ENCODE assay signal across 1 cellular context in the genomic region with DNA sequence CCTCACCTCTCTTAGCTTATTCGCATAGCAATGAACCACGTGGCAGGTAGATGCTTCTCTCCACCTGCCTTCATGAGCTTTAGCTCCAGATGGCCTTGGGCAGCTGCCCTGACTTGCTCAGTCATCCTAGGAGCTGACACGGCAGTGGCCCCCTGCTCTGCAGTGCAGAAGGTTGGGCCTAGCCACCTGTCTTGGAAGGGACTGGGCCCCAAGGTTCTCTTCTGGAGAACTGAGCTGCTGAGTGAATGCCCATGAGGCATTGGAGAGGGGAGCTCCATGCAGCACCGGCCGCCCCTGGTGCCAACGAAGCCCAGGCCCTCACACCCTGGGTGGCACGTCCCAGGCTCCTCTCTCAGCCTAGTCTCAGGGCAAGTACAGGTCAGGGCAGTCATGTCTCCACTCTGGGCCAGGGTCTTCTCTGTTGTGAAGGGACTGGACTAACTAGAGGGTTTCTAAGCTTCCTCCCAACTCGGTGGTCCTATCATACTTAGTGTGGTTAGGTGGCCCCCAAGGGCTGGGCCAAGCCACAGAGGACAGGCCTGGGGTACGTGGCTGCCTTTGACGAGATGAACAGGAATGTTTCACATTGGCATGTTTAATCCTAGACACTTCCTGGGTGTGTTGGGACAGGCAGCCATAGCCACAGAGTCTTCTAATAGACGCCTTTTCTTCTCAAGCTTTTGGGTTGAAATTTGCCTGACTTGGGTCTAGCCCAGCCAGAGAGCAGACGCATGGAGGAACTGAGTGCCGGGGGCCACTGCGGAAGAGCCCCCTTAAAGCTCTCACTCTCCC.
TF ChIP-seq lines count a peak whose summit lies in the region.

No MANE protein-coding gene starts in this region.

TF ChIP-seq in IMR-90, 13 proteins besides CTCF, POLR2A, EP300 and RAD21:
- no peak for TF ChIP-seq ELK1 (IDR thresholded peaks at IDR 0.05; ENCODE audit: borderline replicate concordance, low read depth, low read length)
- no peak for TF ChIP-seq MAFK (IDR thresholded peaks at IDR 0.05; ENCODE audit: low read depth, low read length)
- no peak for TF ChIP-seq CEBPB (IDR thresholded peaks at IDR 0.05; ENCODE audit: low read depth, low read length)
- no peak for TF ChIP-seq MAZ (IDR thresholded peaks at IDR 0.05; ENCODE audit: borderline replicate concordance, low read depth, low read length)
- no peak for TF ChIP-seq CHD1 (IDR thresholded peaks at IDR 0.05; ENCODE audit: low read depth, low read length)
- TF ChIP-seq, protein P1, sequence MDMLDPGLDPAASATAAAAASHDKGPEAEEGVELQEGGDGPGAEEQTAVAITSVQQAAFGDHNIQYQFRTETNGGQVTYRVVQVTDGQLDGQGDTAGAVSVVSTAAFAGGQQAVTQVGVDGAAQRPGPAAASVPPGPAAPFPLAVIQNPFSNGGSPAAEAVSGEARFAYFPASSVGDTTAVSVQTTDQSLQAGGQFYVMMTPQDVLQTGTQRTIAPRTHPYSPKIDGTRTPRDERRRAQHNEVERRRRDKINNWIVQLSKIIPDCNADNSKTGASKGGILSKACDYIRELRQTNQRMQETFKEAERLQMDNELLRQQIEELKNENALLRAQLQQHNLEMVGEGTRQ (IDR thresholded peaks at IDR 0.05; ENCODE audit: low read depth, low read length), result no peak
- no peak for TF ChIP-seq MXI1 (IDR thresholded peaks at IDR 0.05; ENCODE audit: borderline replicate concordance, low read depth, low read length)
- no peak for TF ChIP-seq RCOR1 (IDR thresholded peaks at IDR 0.05; ENCODE audit: insufficient replicate concordance, low read length)
- no peak for TF ChIP-seq FOS (IDR thresholded peaks at IDR 0.05; ENCODE audit: low read depth, low read length)
- TF ChIP-seq BHLHE40 (IDR thresholded peaks at IDR 0.05; ENCODE audit: low read depth, low read length), result no peak
- no peak for TF ChIP-seq RFX5 (IDR thresholded peaks at IDR 0.05; ENCODE audit: low read depth, low read length)
- TF ChIP-seq SMC3 (IDR thresholded peaks at IDR 0.05; ENCODE audit: low read depth, low read length), result no peak
- TF ChIP-seq NFE2L2 (IDR thresholded peaks at IDR 0.05; ENCODE audit: low read depth, low read length), result no peak
